In genomic region chr5:59583810-59584562, GRCh38 we compare ENCODE assay signal across 11 cellular contexts.
DNase-seq lines count a peak whose midpoint lies in the region; ATAC-seq and TF ChIP-seq lines count a peak whose summit lies in the region.
"Had no signal": no experiment of that assay in that cellular context is flagged by ENCODE, and none has a peak within 500 bp of the region (broad histone marks: within the 10 kb centered on the region; RNA-seq: fewer than 3 reads in every experiment).

No MANE protein-coding gene starts in this region.

- no peak for TF ChIP-seq RAD21 in neural cell (conservative IDR thresholded peaks at IDR 0.05)

- no peak overlapping the region for H3K9ac ChIP-seq in neural cell (ENCODE audit: low read length)

- peak overlapping the region; percentile 71 for H3K4me3 ChIP-seq in neural cell (ENCODE audit: low read length)

- H3K9me3 ChIP-seq in neural cell (ENCODE audit: low read length), result no peaks in the 10 kb centered on the region

- no peak overlapping the region for H3K27ac ChIP-seq in neural cell (ENCODE audit: low read length)

- no peaks in the 10 kb centered on the region for H4K20me1 ChIP-seq in neural cell (ENCODE audit: insufficient read depth)

- intact Hi-C loops in Right ventricle myocardium superior (cut with DNase I), result no loop called here

- H3K79me2 ChIP-seq in neural cell (replicated peaks; ENCODE audit: insufficient read depth, low read length), result peaks cover 52% of the 10 kb centered on the region

- H3K27me3 ChIP-seq in neural cell (ENCODE audit: insufficient read depth, low read depth, low read length), result no peaks in the 10 kb centered on the region

- TF ChIP-seq CTCF in neural cell (IDR thresholded peaks at IDR 0.05; ENCODE audit: poor library complexity, severe bottlenecking), result no peak
- no peak for TF ChIP-seq CTCF in GM13977 (IDR thresholded peaks at IDR 0.05; ENCODE audit: extremely low read depth, insufficient read depth, missing control alignments)

- peaks cover 3% of the 10 kb centered on the region for H3F3A ChIP-seq in neural cell (ENCODE audit: insufficient read depth, low read length, poor library complexity, severe bottlenecking)

- H2AFZ ChIP-seq in neural cell (ENCODE audit: low read depth, low read length), result no peak overlapping the region

- no peak for ATAC-seq in Right ventricle myocardium superior (ENCODE audit: poor library complexity)

- H3K36me3 ChIP-seq in neural cell (ENCODE audit: insufficient read depth, low read length), result no peaks in the 10 kb centered on the region

- in situ Hi-C loops in GM13977 (cut with MboI; ENCODE audit: low pct_unique_long_range_greater_than_20kb, low sequenced_read_pairs, unreplicated experiment), result no loop called here

- H3K4me2 ChIP-seq in neural cell (ENCODE audit: low read length), result peak overlapping the region; percentile 70

- no peaks in the 10 kb centered on the region for H3K9me2 ChIP-seq in neural cell (ENCODE audit: insufficient read depth, low read length)

- DNase-seq in COR-L47 (lab: John Stamatoyannopoulos, UW) (peak; percentile 57), NCI-H1930 (lab: John Stamatoyannopoulos, UW) (peak; percentile 30 to 31), cerebellar nuclear complex (lab: John Stamatoyannopoulos, UW) (peak; percentile 16 to 50), mesenteric fat pad (ENCODE audit: low spot score) (no peak), Right ventricle myocardium superior (no peak), GM13977 (ENCODE audit: low spot score) (no peak)
- DNase-seq in stimulated activated CD4-positive, alpha-beta T cell treated with anti-CD3 and anti-CD28 coated beads, Interleukin-4, amount 100 ng/mL, for 1 hour, result no peak
- DNase-seq: activated CD8-positive, alpha-beta memory T cell treated with anti-CD3 and anti-CD28 coated beads for 24 hours; naive B cell; NCI-H2171 had no signal

- no peak for TF ChIP-seq EP300 in neural cell (conservative IDR thresholded peaks at IDR 0.05; ENCODE audit: poor library complexity, severe bottlenecking)

TF ChIP-seq in neural cell, 6 proteins besides CTCF, POLR2A, EP300 and RAD21:
- no peak for TF ChIP-seq EZH2 (IDR thresholded peaks at IDR 0.05; ENCODE audit: borderline replicate concordance, insufficient read depth, low read length, poor library complexity, severe bottlenecking)
- no peak for TF ChIP-seq POLR2AphosphoS5 (IDR thresholded peaks at IDR 0.05)
- no peak for TF ChIP-seq TAF1 (IDR thresholded peaks at IDR 0.05; ENCODE audit: low read depth)
- no peak for TF ChIP-seq MXI1 (conservative IDR thresholded peaks at IDR 0.05; ENCODE audit: poor library complexity, severe bottlenecking)
- no peak for TF ChIP-seq SMC3 (conservative IDR thresholded peaks at IDR 0.05; ENCODE audit: poor library complexity)
- TF ChIP-seq, protein P1, sequence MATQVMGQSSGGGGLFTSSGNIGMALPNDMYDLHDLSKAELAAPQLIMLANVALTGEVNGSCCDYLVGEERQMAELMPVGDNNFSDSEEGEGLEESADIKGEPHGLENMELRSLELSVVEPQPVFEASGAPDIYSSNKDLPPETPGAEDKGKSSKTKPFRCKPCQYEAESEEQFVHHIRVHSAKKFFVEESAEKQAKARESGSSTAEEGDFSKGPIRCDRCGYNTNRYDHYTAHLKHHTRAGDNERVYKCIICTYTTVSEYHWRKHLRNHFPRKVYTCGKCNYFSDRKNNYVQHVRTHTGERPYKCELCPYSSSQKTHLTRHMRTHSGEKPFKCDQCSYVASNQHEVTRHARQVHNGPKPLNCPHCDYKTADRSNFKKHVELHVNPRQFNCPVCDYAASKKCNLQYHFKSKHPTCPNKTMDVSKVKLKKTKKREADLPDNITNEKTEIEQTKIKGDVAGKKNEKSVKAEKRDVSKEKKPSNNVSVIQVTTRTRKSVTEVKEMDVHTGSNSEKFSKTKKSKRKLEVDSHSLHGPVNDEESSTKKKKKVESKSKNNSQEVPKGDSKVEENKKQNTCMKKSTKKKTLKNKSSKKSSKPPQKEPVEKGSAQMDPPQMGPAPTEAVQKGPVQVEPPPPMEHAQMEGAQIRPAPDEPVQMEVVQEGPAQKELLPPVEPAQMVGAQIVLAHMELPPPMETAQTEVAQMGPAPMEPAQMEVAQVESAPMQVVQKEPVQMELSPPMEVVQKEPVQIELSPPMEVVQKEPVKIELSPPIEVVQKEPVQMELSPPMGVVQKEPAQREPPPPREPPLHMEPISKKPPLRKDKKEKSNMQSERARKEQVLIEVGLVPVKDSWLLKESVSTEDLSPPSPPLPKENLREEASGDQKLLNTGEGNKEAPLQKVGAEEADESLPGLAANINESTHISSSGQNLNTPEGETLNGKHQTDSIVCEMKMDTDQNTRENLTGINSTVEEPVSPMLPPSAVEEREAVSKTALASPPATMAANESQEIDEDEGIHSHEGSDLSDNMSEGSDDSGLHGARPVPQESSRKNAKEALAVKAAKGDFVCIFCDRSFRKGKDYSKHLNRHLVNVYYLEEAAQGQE (IDR thresholded peaks at IDR 0.05; ENCODE audit: borderline replicate concordance), result no peak
TF ChIP-seq in neural cell: peak in this region for 0.

Comparison
In these comparisons a context has a peak if more than half of its experiments do, and no peak if none do; other contexts are left out.
1. DNase-seq: peak in COR-L47 (single experiment), NCI-H1930 (2 of 2) and cerebellar nuclear complex (2 of 2); none in stimulated activated CD4-positive, alpha-beta T cell treated with anti-CD3 and anti-CD28 coated beads, Interleukin-4, amount 100 ng/mL, for 1 hour (single experiment), mesenteric fat pad (single experiment), Right ventricle myocardium superior (single experiment) and GM13977 (single experiment).